In the genomic region with DNA sequence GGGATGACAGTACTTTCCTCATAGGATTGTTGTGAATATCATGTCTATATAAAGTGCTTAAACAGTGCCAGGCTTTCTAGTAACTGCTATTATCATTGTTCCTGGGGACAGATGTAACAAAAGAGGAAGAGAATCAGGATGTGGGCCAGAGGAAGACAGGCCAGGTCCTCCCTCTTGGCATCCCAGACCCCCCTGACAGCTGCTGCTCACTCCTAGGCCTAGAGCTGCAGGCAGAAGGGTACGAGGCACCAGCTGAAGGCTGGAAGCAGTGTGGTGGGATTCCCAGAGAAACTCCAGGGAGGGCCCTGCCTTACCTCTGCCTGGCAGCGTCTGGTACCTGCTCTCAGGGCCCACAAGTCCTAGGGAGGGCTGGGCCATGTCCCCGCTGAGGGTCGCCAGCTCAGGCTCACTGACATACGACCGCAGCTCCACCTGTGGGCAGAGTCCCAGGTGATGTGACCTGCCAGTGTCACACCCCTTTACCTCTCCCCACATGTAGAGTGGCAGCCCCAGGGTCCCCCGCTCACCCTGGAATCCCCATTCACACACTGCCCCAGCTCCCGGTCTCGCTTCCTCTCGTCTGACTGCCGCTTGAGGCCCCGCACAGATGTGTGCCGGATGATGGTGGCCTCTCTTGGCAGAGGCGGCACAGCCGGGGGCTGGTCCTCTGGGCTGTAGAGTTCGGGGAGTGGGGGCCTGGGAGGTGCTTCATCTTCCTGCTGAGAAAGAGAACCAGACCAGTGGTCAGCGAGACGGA, we compare ENCODE assay signal across 2 cellular contexts.
TF ChIP-seq lines count a peak whose summit lies in the region.

No MANE protein-coding gene starts in this region.

TF ChIP-seq in A549, 52 proteins besides CTCF, POLR2A, EP300 and RAD21:
- no peak for TF ChIP-seq ZNF302 (CRISPR knock-in tag; IDR thresholded peaks at IDR 0.05)

TF ChIP-seq in IMR-90, 13 proteins besides CTCF, POLR2A, EP300 and RAD21:
- no peak for TF ChIP-seq CHD1 (IDR thresholded peaks at IDR 0.05; ENCODE audit: low read depth, low read length)
- TF ChIP-seq FOS (IDR thresholded peaks at IDR 0.05; ENCODE audit: low read depth, low read length): no peak
- no peak for TF ChIP-seq MAZ (IDR thresholded peaks at IDR 0.05; ENCODE audit: borderline replicate concordance, low read depth, low read length)
- no peak for TF ChIP-seq BHLHE40 (IDR thresholded peaks at IDR 0.05; ENCODE audit: low read depth, low read length)
- TF ChIP-seq NFE2L2 (IDR thresholded peaks at IDR 0.05; ENCODE audit: low read depth, low read length): no peak
- no peak for TF ChIP-seq MAFK (IDR thresholded peaks at IDR 0.05; ENCODE audit: low read depth, low read length)
- TF ChIP-seq RFX5 (IDR thresholded peaks at IDR 0.05; ENCODE audit: low read depth, low read length): no peak
- no peak for TF ChIP-seq SMC3 (IDR thresholded peaks at IDR 0.05; ENCODE audit: low read depth, low read length)
- TF ChIP-seq, protein P1, sequence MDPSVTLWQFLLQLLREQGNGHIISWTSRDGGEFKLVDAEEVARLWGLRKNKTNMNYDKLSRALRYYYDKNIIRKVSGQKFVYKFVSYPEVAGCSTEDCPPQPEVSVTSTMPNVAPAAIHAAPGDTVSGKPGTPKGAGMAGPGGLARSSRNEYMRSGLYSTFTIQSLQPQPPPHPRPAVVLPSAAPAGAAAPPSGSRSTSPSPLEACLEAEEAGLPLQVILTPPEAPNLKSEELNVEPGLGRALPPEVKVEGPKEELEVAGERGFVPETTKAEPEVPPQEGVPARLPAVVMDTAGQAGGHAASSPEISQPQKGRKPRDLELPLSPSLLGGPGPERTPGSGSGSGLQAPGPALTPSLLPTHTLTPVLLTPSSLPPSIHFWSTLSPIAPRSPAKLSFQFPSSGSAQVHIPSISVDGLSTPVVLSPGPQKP (IDR thresholded peaks at IDR 0.05; ENCODE audit: borderline replicate concordance, low read depth, low read length): no peak
- no peak for TF ChIP-seq MXI1 (IDR thresholded peaks at IDR 0.05; ENCODE audit: borderline replicate concordance, low read depth, low read length)
- TF ChIP-seq, protein P2, sequence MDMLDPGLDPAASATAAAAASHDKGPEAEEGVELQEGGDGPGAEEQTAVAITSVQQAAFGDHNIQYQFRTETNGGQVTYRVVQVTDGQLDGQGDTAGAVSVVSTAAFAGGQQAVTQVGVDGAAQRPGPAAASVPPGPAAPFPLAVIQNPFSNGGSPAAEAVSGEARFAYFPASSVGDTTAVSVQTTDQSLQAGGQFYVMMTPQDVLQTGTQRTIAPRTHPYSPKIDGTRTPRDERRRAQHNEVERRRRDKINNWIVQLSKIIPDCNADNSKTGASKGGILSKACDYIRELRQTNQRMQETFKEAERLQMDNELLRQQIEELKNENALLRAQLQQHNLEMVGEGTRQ (IDR thresholded peaks at IDR 0.05; ENCODE audit: low read depth, low read length): no peak
- TF ChIP-seq CEBPB (IDR thresholded peaks at IDR 0.05; ENCODE audit: low read depth, low read length): no peak
- TF ChIP-seq RCOR1 (IDR thresholded peaks at IDR 0.05; ENCODE audit: insufficient replicate concordance, low read length): no peak
